In genomic region chr2:212538156-212539144, GRCh38 we compare ENCODE assay signal across 8 cellular contexts. TPM values are rescaled to one million over a fixed set of nuclear protein-coding genes. Genes with fewer than 3 reads are reported as not detected.
A peak's percentile ranks its signal among the peaks of the same experiment; 100 is the strongest.
DNase-seq lines count a peak whose midpoint lies in the region; ATAC-seq and TF ChIP-seq lines count a peak whose summit lies in the region.

ERBB4 (minus strand) TSS chr2:212538802; CDS start chr2:212538530, 272 bp downstream.

- peaks cover 5% of the 10 kb centered on the region; the same call in 1 of the 2 replicates for H3F3A ChIP-seq in GM23338 (replicated peaks; ENCODE audit: low read depth)

- DNase-seq in AG08395 (ENCODE audit: low spot score) (peak; percentile 5), GM23338 (ENCODE audit: low spot score) (peak; percentile 47), hypothalamus (lab: John Stamatoyannopoulos, UW) (peak in 30 of 51 donors; percentile 17 to 81 (median 54)), retinal pigment epithelial cell (ENCODE audit: low read depth) (no peak), DMS114 treated with DMSO at 0.1 percent for 48 hours (lab: John Stamatoyannopoulos, UW; ENCODE audit: unreplicated experiment) (no peak)
- peak; percentile 32 for DNase-seq in activated naive CD8-positive, alpha-beta T cell treated with anti-CD3 and anti-CD28 coated beads, Interleukin-2, amount 10 ng/mL, durations not matched to agents 7 days and 5 days
- DNase-seq in stimulated activated CD8-positive, alpha-beta memory T cell treated with anti-CD3 and anti-CD28 coated beads, Interleukin-4, amount 100 ng/mL, for 48 hours = no peak

- peaks cover 20% of the 10 kb centered on the region; the same call in 1 of the 2 replicates for H3K4me1 ChIP-seq in GM23338 (ENCODE audit: insufficient read depth)

- TF ChIP-seq CTCF in GM23338 (conservative IDR thresholded peaks at IDR 0.05; ENCODE audit: low read depth in 2 of 2) = no peak
- TF ChIP-seq CTCF in retinal pigment epithelial cell (conservative IDR thresholded peaks at IDR 0.05; ENCODE audit: low read depth, low read length) = no peak

- peak within 1 kb of the TSS; percentile 92 for H3K4me3 Mint-ChIP-seq in GM23338
- H3K4me3 Mint-ChIP-seq in activated naive CD8-positive, alpha-beta T cell treated with anti-CD3 and anti-CD28 coated beads, Interleukin-2, amount 10 ng/mL, durations not matched to agents 7 days and 5 days = peak within 1 kb of the TSS; percentile 61

- peaks cover 71% of the 10 kb centered on the region for H3K27me3 ChIP-seq in GM23338 (ENCODE audit: insufficient read depth)

- H3K79me2 ChIP-seq in GM23338 (replicated peaks; ENCODE audit: insufficient read depth) = no peaks in the 10 kb centered on the region

- peaks cover 14% of the 10 kb centered on the region for H3K4me1 Mint-ChIP-seq in GM23338
- peaks cover 5% of the 10 kb centered on the region for H3K4me1 Mint-ChIP-seq in activated naive CD8-positive, alpha-beta T cell treated with anti-CD3 and anti-CD28 coated beads, Interleukin-2, amount 10 ng/mL, durations not matched to agents 7 days and 5 days

- peaks cover 47% of the 10 kb centered on the region for H3K27me3 Mint-ChIP-seq in GM23338 (ENCODE audit: insufficient read depth, low read depth, poor library complexity)
- H3K27me3 Mint-ChIP-seq in activated naive CD8-positive, alpha-beta T cell treated with anti-CD3 and anti-CD28 coated beads, Interleukin-2, amount 10 ng/mL, durations not matched to agents 7 days and 5 days = peaks cover 77% of the 10 kb centered on the region

- H3K4me3 ChIP-seq in GM23338 = peak within 1 kb of the TSS; percentile 84
- H3K4me3 ChIP-seq in retinal pigment epithelial cell (ENCODE audit: low read length) = peak within 1 kb of the TSS; percentile 80

- no peaks in the 10 kb centered on the region for H3K36me3 ChIP-seq in GM23338 (ENCODE audit: insufficient read depth)

- H3K9me2 ChIP-seq in GM23338 (ENCODE audit: insufficient read depth) = no peaks in the 10 kb centered on the region

- no peak within 1 kb of the TSS for H3K27ac ChIP-seq in GM23338 (ENCODE audit: low read depth)

- H4K20me1 ChIP-seq in GM23338 (replicated peaks; ENCODE audit: insufficient read depth) = peaks cover 5% of the 10 kb centered on the region; the same call in 1 of the 2 replicates

- H2AFZ ChIP-seq in GM23338 = peak within 1 kb of the TSS; percentile 93

- no peaks in the 10 kb centered on the region; the same call in 2 of the 3 replicates for H3K36me3 Mint-ChIP-seq in GM23338 (ENCODE audit: low read depth)
- peaks cover 1% of the 10 kb centered on the region for H3K36me3 Mint-ChIP-seq in activated naive CD8-positive, alpha-beta T cell treated with anti-CD3 and anti-CD28 coated beads, Interleukin-2, amount 10 ng/mL, durations not matched to agents 7 days and 5 days

- H3K27ac Mint-ChIP-seq in GM23338 = no peak within 1 kb of the TSS
- no peak within 1 kb of the TSS for H3K27ac Mint-ChIP-seq in activated naive CD8-positive, alpha-beta T cell treated with anti-CD3 and anti-CD28 coated beads, Interleukin-2, amount 10 ng/mL, durations not matched to agents 7 days and 5 days

- POLR2A ChIA-PET in activated naive CD8-positive, alpha-beta T cell treated with anti-CD3 and anti-CD28 coated beads, Interleukin-2, amount 10 ng/mL, durations not matched to agents 7 days and 5 days (lab: Charles Lee) = no interaction called here

- H3K4me2 ChIP-seq in GM23338 = peak within 1 kb of the TSS; percentile 92

- no peaks in the 10 kb centered on the region for H3K9me3 Mint-ChIP-seq in GM23338
- no peaks in the 10 kb centered on the region for H3K9me3 Mint-ChIP-seq in activated naive CD8-positive, alpha-beta T cell treated with anti-CD3 and anti-CD28 coated beads, Interleukin-2, amount 10 ng/mL, durations not matched to agents 7 days and 5 days

- ATAC-seq in GM23338 = peak; percentile 5
- no peak for ATAC-seq in activated naive CD8-positive, alpha-beta T cell treated with anti-CD3 and anti-CD28 coated beads, Interleukin-2, amount 10 ng/mL, durations not matched to agents 7 days and 5 days (ENCODE audit: low read depth)
- ATAC-seq in HG03469 (IDR thresholded peaks at IDR 0.05; ENCODE audit: unreplicated experiment) = no peak

TF ChIP-seq in GM23338, 12 proteins besides CTCF, POLR2A, EP300 and RAD21 (continues in another document):
- TF ChIP-seq REST (IDR thresholded peaks at IDR 0.05; ENCODE audit: unreplicated experiment) (no peak), JUNB (IDR thresholded peaks at IDR 0.05; ENCODE audit: unreplicated experiment) (no peak), ZNF331 (CRISPR knock-in tag; IDR thresholded peaks at IDR 0.05; ENCODE audit: low read depth) (no peak), EZH2 (IDR thresholded peaks at IDR 0.05; ENCODE audit: low read depth, unreplicated experiment) (peak; percentile 45)

RNA-seq across cellular contexts. Expression of gene ERBB4, which starts in this region (rescaled TPM):
- 0.73 and 1.4 TPM in 2 replicates for total RNA-seq in GM23338 (2014; rRNA removed; shearing (Covaris generic))
- 0.10 and 1.1 TPM in 2 replicates for polyA plus RNA-seq in GM23338 (2016; fragmentation: Nextera tagmentation; extraction: Ambion mirVana)
- total RNA-seq in activated naive CD8-positive, alpha-beta T cell treated with anti-CD3 and anti-CD28 coated beads, Interleukin-2, amount 10 ng/mL, durations not matched to agents 7 days and 5 days = not detected

Comparison
In these comparisons a context has a peak if more than half of its experiments do, and no peak if none do; other contexts are left out.
1. Peak in DNase-seq in activated naive CD8-positive, alpha-beta T cell treated with anti-CD3 and anti-CD28 coated beads, Interleukin-2, amount 10 ng/mL, durations not matched to agents 7 days and 5 days; RNA of the gene not detected or under 1 TPM.
2. DNase-seq: peak in AG08395 (single experiment), GM23338 (single experiment) and hypothalamus (30 of 51); none in retinal pigment epithelial cell (single experiment), DMS114 treated with DMSO at 0.1 percent for 48 hours (single experiment) and stimulated activated CD8-positive, alpha-beta memory T cell treated with anti-CD3 and anti-CD28 coated beads, Interleukin-4, amount 100 ng/mL, for 48 hours (single experiment).